8 cellular contexts compared by ENCODE assay signal in the genomic region with DNA sequence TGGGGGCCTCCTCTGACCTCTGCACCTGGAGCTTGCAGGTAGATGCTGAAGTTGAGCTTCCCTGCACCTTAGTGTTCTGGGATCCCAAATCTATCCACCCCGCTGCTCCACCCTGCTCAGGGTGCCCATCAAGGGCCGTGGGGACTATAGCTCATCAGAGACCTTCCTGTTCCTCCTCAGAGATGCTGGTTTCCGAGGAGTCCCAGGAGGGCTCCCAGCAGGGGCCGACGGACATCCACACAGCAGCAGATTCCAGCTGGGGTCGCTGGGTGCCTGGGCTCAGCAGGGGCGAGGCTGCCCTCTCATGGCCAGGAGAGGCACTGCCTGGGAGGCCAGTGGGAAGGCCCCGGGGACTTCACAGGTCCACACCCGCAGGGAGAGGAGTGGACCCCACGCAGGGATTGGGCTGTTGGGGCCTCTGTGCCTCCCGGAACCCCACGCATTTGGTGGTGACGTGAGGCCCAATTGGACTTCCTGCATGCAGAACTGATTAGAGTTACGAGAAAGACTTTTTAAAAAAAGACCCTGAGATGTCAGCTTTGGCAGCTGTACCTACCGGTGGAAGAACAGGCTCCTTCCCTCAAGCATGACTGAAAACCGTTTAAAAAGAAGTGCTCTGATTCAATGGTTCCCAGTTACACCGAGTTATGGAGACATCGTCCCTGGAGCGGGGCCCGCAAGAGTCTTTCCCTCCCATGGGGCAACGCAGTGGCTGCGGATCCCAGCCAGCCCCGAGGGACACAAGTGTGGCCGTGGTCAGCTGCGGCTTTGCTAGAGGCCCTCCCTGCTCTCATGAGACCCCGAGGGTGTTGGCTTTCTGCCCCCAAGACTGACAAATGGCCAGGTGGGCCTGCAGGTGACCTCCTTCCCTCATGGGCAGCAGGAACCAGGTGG. TPM values are rescaled to one million over a fixed set of nuclear protein-coding genes. Genes with fewer than 3 reads are reported as not detected.
A peak's percentile ranks its signal among the peaks of the same experiment; 100 is the strongest.
DNase-seq lines count a peak whose midpoint lies in the region; ATAC-seq and TF ChIP-seq lines count a peak whose summit lies in the region.

No MANE protein-coding gene starts in this region.

- H2AFZ ChIP-seq in osteoblast (ENCODE audit: low read length) = no peak overlapping the region

- H3K36me3 ChIP-seq in osteoblast (ENCODE audit: insufficient read depth, low read length) (no peaks in the 10 kb centered on the region), thyroid gland (no peaks in the 10 kb centered on the region)

- H3K27me3 ChIP-seq in osteoblast (ENCODE audit: insufficient read depth, low read length) = peaks cover 9% of the 10 kb centered on the region
- H3K27me3 ChIP-seq in thyroid gland = no peaks in the 10 kb centered on the region

- no peaks in the 10 kb centered on the region for H4K20me1 ChIP-seq in osteoblast (ENCODE audit: insufficient read depth, low read length)

- H3K27ac ChIP-seq in osteoblast (ENCODE audit: low read depth, low read length) (no peak overlapping the region), thyroid gland (peak overlapping the region; percentile 6 to 68 (median 49))

- no peak for TF ChIP-seq POLR2A in thyroid gland (IDR thresholded peaks at IDR 0.05)

- no peaks in the 10 kb centered on the region for H3K4me1 ChIP-seq in osteoblast (ENCODE audit: insufficient read depth, low read length)
- H3K4me1 ChIP-seq in thyroid gland = peaks cover 0 to 15% of the 10 kb centered on the region in 2 donors

- DNase-seq in AML-193 (lab: John Stamatoyannopoulos, UW) = peak; percentile 63 to 68
- peak in 64 of 76 experiments; percentile 8 to 77 (median 50) for DNase-seq in HUDEP-2 (lab: John Stamatoyannopoulos, UW; ENCODE audit: unreplicated experiment in 76 of 76)
- DNase-seq in RPMI7951 (ENCODE audit: low read depth) = peak; percentile 78
- peak; percentile 51 for DNase-seq in activated T-helper 9 cell treated with anti-CD3 and anti-CD28 coated beads, Interleukin-2, amount 50 U/mL, for 16 hours (ENCODE audit: low read depth)
- DNase-seq in fibroblast of the conjunctiva (ENCODE audit: low read depth) = peak; percentile 41
- DNase-seq in osteoblast (ENCODE audit: insufficient read length, low spot score, missing footprints) = peak; percentile 96
- DNase-seq in thyroid gland = peak; percentile 72 to 74

- 33 to 35% methylated on average over 14 to 21 of the region's 26 CpGs for WGBS in thyroid gland, 2 donors

- no peaks in the 10 kb centered on the region for H3K79me2 ChIP-seq in osteoblast (ENCODE audit: insufficient read depth, low read length)

- TF ChIP-seq CTCF in osteoblast (IDR thresholded peaks at IDR 0.05; ENCODE audit: extremely low read depth, low read depth, low read length) (peak; percentile 89), thyroid gland (IDR thresholded peaks at IDR 0.05) (peak; percentile 76 to 99 (median 90))

- H3K4me3 ChIP-seq in osteoblast (ENCODE audit: insufficient read depth, low read length) (no peak overlapping the region), thyroid gland (replicated peaks in 1 of 3) (no peak overlapping the region)

- intact Hi-C loops in thyroid gland (cut with DNase I) = loop anchor here (5.0 kb wide), 1 partner anchor 115 kb away; no protein-coding TSS in a partner anchor

- no peaks in the 10 kb centered on the region for H3K9me3 ChIP-seq in osteoblast (ENCODE audit: low read depth, low read length)
- H3K9me3 ChIP-seq in thyroid gland = no peaks in the 10 kb centered on the region

- peak; percentile 58 for ATAC-seq in GM19025 (IDR thresholded peaks at IDR 0.05; ENCODE audit: low read depth, unreplicated experiment)

- H3K4me2 ChIP-seq in osteoblast (ENCODE audit: insufficient read depth, low read length) = no peak overlapping the region

RNA-seq across cellular contexts. Expression of a gene that starts 25.3 kb away (rescaled TPM):
- 60.2 and 62.4 TPM in 2 replicates for total RNA-seq in RPMI7951 (2014; rRNA removed; shearing (Covaris generic))
- under 0.01 TPM in 1 of 2 replicates, not detected in the other for total RNA-seq in osteoblast
- total RNA-seq in thyroid gland = 10 to 100 TPM in 1 of 4 donors, 1 to 10 TPM in 3; 5.3 to 18.3 (median 6.7) TPM

Comparison
In these comparisons a context has a peak if more than half of its experiments do, and no peak if none do; other contexts are left out.
1. DNase-seq: peak in every context shown above with its lines; median percentile 96 in osteoblast; 78 in RPMI7951; 73 in thyroid gland; 66 in AML-193; 51 in activated T-helper 9 cell treated with anti-CD3 and anti-CD28 coated beads, Interleukin-2, amount 50 U/mL, for 16 hours; 50 in HUDEP-2; 41 in fibroblast of the conjunctiva.